Comparison of ENCODE assay signal across 33 cellular contexts in the genomic region with DNA sequence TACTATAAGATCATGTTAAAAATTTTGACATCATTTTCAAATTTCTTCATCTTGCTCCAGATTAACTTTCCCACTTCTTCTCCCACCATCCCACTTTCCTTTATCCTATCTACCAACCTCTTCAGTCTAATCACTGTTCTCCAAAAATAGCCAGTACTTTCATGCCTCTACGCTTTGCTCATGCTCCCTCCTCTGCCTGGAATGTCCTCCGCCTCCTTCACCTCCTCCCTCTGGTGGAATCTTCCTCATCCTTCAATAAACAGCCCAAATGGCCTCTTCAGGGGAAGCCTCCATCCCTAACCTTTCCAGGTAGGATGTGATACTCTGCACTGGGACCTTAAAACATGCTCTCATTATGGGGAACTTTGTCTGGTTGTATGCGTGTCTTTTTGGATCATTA. TPM values are rescaled to one million over a fixed set of nuclear protein-coding genes. Genes with fewer than 3 reads are reported as not detected.
A peak's percentile ranks its signal among the peaks of the same experiment; 100 is the strongest.
DNase-seq lines count a peak whose midpoint lies in the region; ATAC-seq and TF ChIP-seq lines count a peak whose summit lies in the region.
"Had no signal": no experiment of that assay in that cellular context is flagged by ENCODE, and none has a peak within 500 bp of the region (broad histone marks: within the 10 kb centered on the region; RNA-seq: fewer than 3 reads in every experiment).

No MANE protein-coding gene starts in this region.

- CTCF ChIA-PET in activated CD8-positive, alpha-beta memory T cell treated with anti-CD3 and anti-CD28 coated beads, Interleukin-2, amount 10 ng/mL, durations not matched to agents 7 days and 5 days (lab: Charles Lee), result no interaction called here

- H3K36me3 Mint-ChIP-seq in mesothelial cell of epicardium, result no peaks in the 10 kb centered on the region
- H3K36me3 Mint-ChIP-seq in activated CD8-positive, alpha-beta memory T cell treated with anti-CD3 and anti-CD28 coated beads, Interleukin-2, amount 10 ng/mL, durations not matched to agents 7 days and 5 days, result no peaks in the 10 kb centered on the region
- H3K36me3 Mint-ChIP-seq: activated naive CD8-positive, alpha-beta T cell treated with anti-CD3 and anti-CD28 coated beads for 36 hours; CD4-positive, CD25-positive, alpha-beta regulatory T cell; naive thymus-derived CD8-positive, alpha-beta T cell; stimulated activated memory B cell treated with anti-CD40 and anti-IgM and Interleukin-4, amounts not matched to agents 10 μg/mL and 1 μg/mL and 100 μg/mL, for 72 hours; type B pancreatic cell had no signal

- no peak for TF ChIP-seq CTCF in fibroblast of the aortic adventitia (IDR thresholded peaks at IDR 0.05; ENCODE audit: insufficient read depth, low read length)
- TF ChIP-seq CTCF in mesothelial cell of epicardium (IDR thresholded peaks at IDR 0.05; ENCODE audit: unreplicated experiment), result no peak

- H3K4me1 Mint-ChIP-seq in mesothelial cell of epicardium, result peaks cover 12% of the 10 kb centered on the region
- no peaks in the 10 kb centered on the region for H3K4me1 Mint-ChIP-seq in activated CD8-positive, alpha-beta memory T cell treated with anti-CD3 and anti-CD28 coated beads, Interleukin-2, amount 10 ng/mL, durations not matched to agents 7 days and 5 days
- H3K4me1 Mint-ChIP-seq: activated naive CD8-positive, alpha-beta T cell treated with anti-CD3 and anti-CD28 coated beads for 36 hours; CD4-positive, CD25-positive, alpha-beta regulatory T cell; naive thymus-derived CD8-positive, alpha-beta T cell; stimulated activated memory B cell treated with anti-CD40 and anti-IgM and Interleukin-4, amounts not matched to agents 10 μg/mL and 1 μg/mL and 100 μg/mL, for 72 hours had no signal

- in situ Hi-C loops in G401 (cut with HindIII; ENCODE audit: low sequenced_read_pairs), result no loop called here

- DNase-seq in Right ventricle myocardium inferior (ENCODE audit: missing footprints) (no peak), cardiac septum (ENCODE audit: low spot score) (no peak), fibroblast of the aortic adventitia (ENCODE audit: low read depth) (peak; percentile 41), mesothelial cell of epicardium (ENCODE audit: low spot score in 2 of 2, unreplicated experiment in 2 of 2) (no peak), G401 (ENCODE audit: low spot score) (no peak)
- DNase-seq in activated CD8-positive, alpha-beta memory T cell treated with anti-CD3 and anti-CD28 coated beads, Interleukin-2, amount 10 ng/mL, durations not matched to agents 7 days and 5 days, result no peak
- DNase-seq: 8988T; activated CD4-positive, alpha-beta T cell treated with anti-CD3 and anti-CD28 coated beads for 4 hours; activated CD8-positive, alpha-beta memory T cell treated with anti-CD3 and anti-CD28 coated beads for 24 hours; activated effector memory CD4-positive, alpha-beta T cell treated with anti-CD3 and anti-CD28 coated beads, Interleukin-2, amount 50 U/mL, for 16 hours; activated naive CD8-positive, alpha-beta T cell treated with anti-CD3 and anti-CD28 coated beads for 36 hours; aorta; caudate nucleus; CD4-positive, CD25-positive, alpha-beta regulatory T cell; cortex of kidney; effector memory CD8-positive, alpha-beta T cell; erythroblast; HCEC 1CT; head of caudate nucleus; midbrain; naive thymus-derived CD8-positive, alpha-beta T cell; NCI-H2107; nucleus accumbens; PC-9; SHP77 treated with DMSO at 0.1 percent for 48 hours had no signal

- no peaks in the 10 kb centered on the region for H3K9me3 Mint-ChIP-seq in mesothelial cell of epicardium
- H3K9me3 Mint-ChIP-seq in activated CD8-positive, alpha-beta memory T cell treated with anti-CD3 and anti-CD28 coated beads, Interleukin-2, amount 10 ng/mL, durations not matched to agents 7 days and 5 days (ENCODE audit: low read depth), result no peaks in the 10 kb centered on the region
- H3K9me3 Mint-ChIP-seq: activated naive CD8-positive, alpha-beta T cell treated with anti-CD3 and anti-CD28 coated beads for 36 hours; CD4-positive, CD25-positive, alpha-beta regulatory T cell; effector memory CD8-positive, alpha-beta T cell; naive thymus-derived CD8-positive, alpha-beta T cell; stimulated activated memory B cell treated with anti-CD40 and anti-IgM and Interleukin-4, amounts not matched to agents 10 μg/mL and 1 μg/mL and 100 μg/mL, for 72 hours had no signal

- ATAC-seq in Right ventricle myocardium inferior (peak; percentile 77), GM21367 (IDR thresholded peaks at IDR 0.05; ENCODE audit: unreplicated experiment) (no peak), GM21529 (IDR thresholded peaks at IDR 0.05; ENCODE audit: unreplicated experiment) (no peak)
- no peak for ATAC-seq in activated CD8-positive, alpha-beta memory T cell treated with anti-CD3 and anti-CD28 coated beads, Interleukin-2, amount 10 ng/mL, durations not matched to agents 7 days and 5 days
- ATAC-seq: effector memory CD8-positive, alpha-beta T cell; HepG2; naive thymus-derived CD8-positive, alpha-beta T cell; stimulated activated memory B cell treated with anti-CD40 and anti-IgM and Interleukin-4, amounts not matched to agents 10 μg/mL and 1 μg/mL and 100 μg/mL, for 72 hours had no signal

- H3K4me3 Mint-ChIP-seq in mesothelial cell of epicardium, result no peak overlapping the region
- no peak overlapping the region for H3K4me3 Mint-ChIP-seq in activated CD8-positive, alpha-beta memory T cell treated with anti-CD3 and anti-CD28 coated beads, Interleukin-2, amount 10 ng/mL, durations not matched to agents 7 days and 5 days
- H3K4me3 Mint-ChIP-seq: activated naive CD8-positive, alpha-beta T cell treated with anti-CD3 and anti-CD28 coated beads for 36 hours; CD4-positive, CD25-positive, alpha-beta regulatory T cell; effector memory CD8-positive, alpha-beta T cell; naive thymus-derived CD8-positive, alpha-beta T cell; stimulated activated memory B cell treated with anti-CD40 and anti-IgM and Interleukin-4, amounts not matched to agents 10 μg/mL and 1 μg/mL and 100 μg/mL, for 72 hours; type B pancreatic cell had no signal

- H3K27ac Mint-ChIP-seq in mesothelial cell of epicardium, result peak overlapping the region; percentile 1
- no peak overlapping the region for H3K27ac Mint-ChIP-seq in activated CD8-positive, alpha-beta memory T cell treated with anti-CD3 and anti-CD28 coated beads, Interleukin-2, amount 10 ng/mL, durations not matched to agents 7 days and 5 days
- H3K27ac Mint-ChIP-seq: activated naive CD8-positive, alpha-beta T cell treated with anti-CD3 and anti-CD28 coated beads for 36 hours; CD4-positive, CD25-positive, alpha-beta regulatory T cell; effector memory CD8-positive, alpha-beta T cell; naive thymus-derived CD8-positive, alpha-beta T cell; stimulated activated memory B cell treated with anti-CD40 and anti-IgM and Interleukin-4, amounts not matched to agents 10 μg/mL and 1 μg/mL and 100 μg/mL, for 72 hours; type B pancreatic cell had no signal

- H3K4me3 ChIP-seq in fibroblast of the aortic adventitia (ENCODE audit: low read depth, low read length), result no peak overlapping the region
- H3K4me3 ChIP-seq: PC-9, prostate gland had no signal

- peaks cover 55% of the 10 kb centered on the region for H3K27me3 Mint-ChIP-seq in mesothelial cell of epicardium (ENCODE audit: low read depth)
- peaks cover 32% of the 10 kb centered on the region for H3K27me3 Mint-ChIP-seq in activated CD8-positive, alpha-beta memory T cell treated with anti-CD3 and anti-CD28 coated beads, Interleukin-2, amount 10 ng/mL, durations not matched to agents 7 days and 5 days

- intact Hi-C loops in Right ventricle myocardium inferior (cut with DNase I), result no loop called here
- intact Hi-C loops in cardiac septum (cut with DNase I), result loop anchor here (5.0 kb wide), 1 partner anchor 37 kb away; no protein-coding TSS in a partner anchor

RNA-seq across cellular contexts. Expression of a gene that starts 7.8 kb away (rescaled TPM):
- total RNA-seq in Right ventricle myocardium inferior, result 1,720 TPM
- 2,895 TPM for total RNA-seq in cardiac septum
- 0.27 TPM in 1 of 2 replicates, not detected in the other for total RNA-seq in fibroblast of the aortic adventitia (ENCODE audit: low replicate concordance)
- not detected in 3 replicates for total RNA-seq in mesothelial cell of epicardium
- total RNA-seq in activated CD8-positive, alpha-beta memory T cell treated with anti-CD3 and anti-CD28 coated beads, Interleukin-2, amount 10 ng/mL, durations not matched to agents 7 days and 5 days, result not detected
- not detected in 2 replicates for total RNA-seq in G401 (2014; rRNA removed; shearing (Covaris generic))
- total RNA-seq: activated naive CD8-positive, alpha-beta T cell treated with anti-CD3 and anti-CD28 coated beads for 36 hours; aorta; CD4-positive, CD25-positive, alpha-beta regulatory T cell; Daoy; HepG2; lower leg skin; naive thymus-derived CD8-positive, alpha-beta T cell; PC-9 had no signal

RNA-seq across cellular contexts. Expression of a gene that starts 31.1 kb away (rescaled TPM):
- total RNA-seq in Right ventricle myocardium inferior (1.7 TPM), cardiac septum (4.5 TPM), fibroblast of the aortic adventitia (ENCODE audit: low replicate concordance) (4.4 TPM in 1 of 2 replicates, not detected in the other), mesothelial cell of epicardium (5.2 to 6.1 TPM (median 5.6 TPM) in 3 replicates)
- 10 to 100 TPM; 32.9 to 46.9 TPM for total RNA-seq in activated CD8-positive, alpha-beta memory T cell treated with anti-CD3 and anti-CD28 coated beads, Interleukin-2, amount 10 ng/mL, durations not matched to agents 7 days and 5 days
- 4.5 and 11.5 TPM in 2 replicates for total RNA-seq in G401 (2014; rRNA removed; shearing (Covaris generic))
- total RNA-seq: naive thymus-derived CD8-positive, alpha-beta T cell had no signal

Comparison
In these comparisons a context has a peak if more than half of its experiments do, and no peak if none do; other contexts are left out.
1. RNA of a gene that starts 7.8 kb away (total RNA-seq): 2,895 TPM in cardiac septum (single experiment) and 1,720 TPM in Right ventricle myocardium inferior (single experiment); 0.27 TPM in fibroblast of the aortic adventitia, not detected in mesothelial cell of epicardium, not detected in activated CD8-positive, alpha-beta memory T cell treated with anti-CD3 and anti-CD28 coated beads, Interleukin-2, amount 10 ng/mL, durations not matched to agents 7 days and 5 days and not detected in G401; every median in the first group is over 1,000 times any median in the second.